In genomic region chr12:38137716-38138115, GRCh38 we compare ENCODE assay signal across 1 cellular context.
TF ChIP-seq lines count a peak whose summit lies in the region.

No MANE protein-coding gene starts in this region.

TF ChIP-seq in GM23338, 12 proteins besides CTCF, POLR2A, EP300 and RAD21 (continued from another document):
- TF ChIP-seq ZNF462 (CRISPR knock-in tag; IDR thresholded peaks at IDR 0.05) (no peak), EZH2 (IDR thresholded peaks at IDR 0.05; ENCODE audit: low read depth, unreplicated experiment) (no peak), EZH2phosphoT487 (IDR thresholded peaks at IDR 0.05; ENCODE audit: unreplicated experiment) (no peak), ZNF331 (CRISPR knock-in tag; IDR thresholded peaks at IDR 0.05; ENCODE audit: low read depth) (no peak), STAT1 (IDR thresholded peaks at IDR 0.05; ENCODE audit: unreplicated experiment) (no peak), POLR2AphosphoS5 (IDR thresholded peaks at IDR 0.05; ENCODE audit: low read depth) (no peak)
